Comparison of ENCODE assay signal across 16 cellular contexts in genomic region chr1:87140831-87141540, GRCh38.
A peak's percentile ranks its signal among the peaks of the same experiment; 100 is the strongest.
DNase-seq lines count a peak whose midpoint lies in the region; ATAC-seq, FAIRE-seq and TF ChIP-seq lines count a peak whose summit lies in the region.
"Had no signal": no experiment of that assay in that cellular context is flagged by ENCODE, and none has a peak within 500 bp of the region (broad histone marks: within the 10 kb centered on the region; RNA-seq: fewer than 3 reads in every experiment).

No MANE protein-coding gene starts in this region.

- H3K27me3 Mint-ChIP-seq in activated T-helper 17 cell treated with anti-CD3 and anti-CD28 coated beads, Interleukin-2, amount 50 U/mL, for 72 hours, result peaks cover 5% of the 10 kb centered on the region
- H3K27me3 Mint-ChIP-seq in stimulated activated naive B cell treated with anti-CD40 and anti-IgM and Interleukin-4, amounts not matched to agents 10 μg/mL and 1 μg/mL and 100 μg/mL, for 72 hours, result peaks cover 15 to 18% of the 10 kb centered on the region in 2 donors
- H3K27me3 Mint-ChIP-seq: activated naive CD8-positive, alpha-beta T cell had no signal

- no peaks in the 10 kb centered on the region for H3K4me1 ChIP-seq in psoas muscle

- H3K27ac ChIP-seq in psoas muscle, result no peak overlapping the region

- H3K27ac Mint-ChIP-seq in activated T-helper 17 cell treated with anti-CD3 and anti-CD28 coated beads, Interleukin-2, amount 50 U/mL, for 72 hours, result no peak overlapping the region
- H3K27ac Mint-ChIP-seq in stimulated activated naive B cell treated with anti-CD40 and anti-IgM and Interleukin-4, amounts not matched to agents 10 μg/mL and 1 μg/mL and 100 μg/mL, for 72 hours, result no peak overlapping the region
- H3K27ac Mint-ChIP-seq: activated naive CD8-positive, alpha-beta T cell had no signal

- H3K9me3 Mint-ChIP-seq in activated T-helper 17 cell treated with anti-CD3 and anti-CD28 coated beads, Interleukin-2, amount 50 U/mL, for 72 hours, result no peaks in the 10 kb centered on the region
- H3K9me3 Mint-ChIP-seq in stimulated activated naive B cell treated with anti-CD40 and anti-IgM and Interleukin-4, amounts not matched to agents 10 μg/mL and 1 μg/mL and 100 μg/mL, for 72 hours, result peaks cover 0 to 3% of the 10 kb centered on the region in 2 donors

- no peak for ATAC-seq in activated T-helper 17 cell treated with anti-CD3 and anti-CD28 coated beads, Interleukin-2, amount 50 U/mL, for 72 hours (replicated peaks)
- no peak for ATAC-seq in stimulated activated naive B cell treated with anti-CD40 and anti-IgM and Interleukin-4, amounts not matched to agents 10 μg/mL and 1 μg/mL and 100 μg/mL, for 72 hours (replicated peaks)
- ATAC-seq in psoas muscle, result no peak
- ATAC-seq: GM12878; stimulated activated naive CD8-positive, alpha-beta T cell treated with anti-CD3 and anti-CD28 coated beads, Interleukin-15, Interleukin-2, amounts not matched to agents 100 U/mL and 50 U/mL, for 24 hours had no signal

- no peak overlapping the region for H3K4me3 ChIP-seq in psoas muscle
- H3K4me3 ChIP-seq: GM12878 had no signal

- H3K4me1 Mint-ChIP-seq in activated T-helper 17 cell treated with anti-CD3 and anti-CD28 coated beads, Interleukin-2, amount 50 U/mL, for 72 hours, result no peaks in the 10 kb centered on the region
- H3K4me1 Mint-ChIP-seq in stimulated activated naive B cell treated with anti-CD40 and anti-IgM and Interleukin-4, amounts not matched to agents 10 μg/mL and 1 μg/mL and 100 μg/mL, for 72 hours, result no peaks in the 10 kb centered on the region

- no peak for FAIRE-seq in frontal cortex (lab: Jason Lieb, UNC)
- FAIRE-seq: GM12878 had no signal

- no peak overlapping the region for H3K4me3 Mint-ChIP-seq in activated T-helper 17 cell treated with anti-CD3 and anti-CD28 coated beads, Interleukin-2, amount 50 U/mL, for 72 hours
- no peak overlapping the region for H3K4me3 Mint-ChIP-seq in stimulated activated naive B cell treated with anti-CD40 and anti-IgM and Interleukin-4, amounts not matched to agents 10 μg/mL and 1 μg/mL and 100 μg/mL, for 72 hours
- H3K4me3 Mint-ChIP-seq: activated naive CD8-positive, alpha-beta T cell had no signal

- no peaks in the 10 kb centered on the region for H3K36me3 Mint-ChIP-seq in activated T-helper 17 cell treated with anti-CD3 and anti-CD28 coated beads, Interleukin-2, amount 50 U/mL, for 72 hours (ENCODE audit: low read depth)
- no peaks in the 10 kb centered on the region for H3K36me3 Mint-ChIP-seq in stimulated activated naive B cell treated with anti-CD40 and anti-IgM and Interleukin-4, amounts not matched to agents 10 μg/mL and 1 μg/mL and 100 μg/mL, for 72 hours
- H3K36me3 Mint-ChIP-seq: activated naive CD8-positive, alpha-beta T cell had no signal

- no peaks in the 10 kb centered on the region for H3K36me3 ChIP-seq in psoas muscle (ENCODE audit: insufficient read depth in 1 of 2, low read depth in 1 of 2)

- TF ChIP-seq CTCF in psoas muscle (IDR thresholded peaks at IDR 0.05), result no peak

- DNase-seq in AG08396 (ENCODE audit: low spot score), result peak; percentile 39
- peak; percentile 29 for DNase-seq in HS-5 (ENCODE audit: low read depth)
- DNase-seq in astrocyte of the hippocampus (ENCODE audit: low read depth, low spot score), result peak; percentile 80
- DNase-seq in kidney tubule cell (ENCODE audit: low spot score), result peak; percentile 89
- DNase-seq in stimulated activated naive B cell treated with anti-CD40 and anti-IgM and Interleukin-4, amounts not matched to agents 10 μg/mL and 1 μg/mL and 100 μg/mL, for 72 hours, result no peak
- no peak for DNase-seq in psoas muscle
- no peak for DNase-seq in frontal cortex (ENCODE audit: low spot score in 2 of 2)
- DNase-seq: activated CD4-positive, alpha-beta T cell treated with anti-CD3 and anti-CD28 coated beads, Interleukin-2, amount 50 U/mL, for 4 hours; midbrain; NCI-H2081; NCI-H526 treated with DMSO at 0.1 percent for 48 hours; retina; stimulated activated naive CD8-positive, alpha-beta T cell treated with anti-CD3 and anti-CD28 coated beads, Interleukin-15, Interleukin-2, amounts not matched to agents 100 U/mL and 50 U/mL, for 24 hours had no signal

- no peaks in the 10 kb centered on the region for H3K27me3 ChIP-seq in psoas muscle (ENCODE audit: insufficient read depth in 3 of 3, low read length in 2 of 3)

- intact Hi-C loops in psoas muscle (cut with DNase I), result loop anchor here in 1 of 2 donors (10.0 kb wide), 1 partner anchor 814 kb away; no protein-coding TSS in a partner anchor

- WGBS in psoas muscle, 3 donors, result 66 to 90% (median 85%) methylated on average over 2 of the region's 2 CpGs

- no peaks in the 10 kb centered on the region for H3K9me3 ChIP-seq in psoas muscle

Comparison
In these comparisons a context has a peak if more than half of its experiments do, and no peak if none do; other contexts are left out.
1. DNase-seq: peak in AG08396 (single experiment), HS-5 (single experiment), astrocyte of the hippocampus (single experiment) and kidney tubule cell (single experiment); none in stimulated activated naive B cell treated with anti-CD40 and anti-IgM and Interleukin-4, amounts not matched to agents 10 μg/mL and 1 μg/mL and 100 μg/mL, for 72 hours (single experiment), psoas muscle (0 of 2) and frontal cortex (0 of 2).